In genomic region chr1:167617950-167618269, GRCh38 we compare ENCODE assay signal across 9 cellular contexts. TPM values are rescaled to one million over a fixed set of nuclear protein-coding genes. Genes with fewer than 3 reads are reported as not detected.
DNase-seq lines count a peak whose midpoint lies in the region; ATAC-seq and TF ChIP-seq lines count a peak whose summit lies in the region.
"Had no signal": no experiment of that assay in that cellular context is flagged by ENCODE, and none has a peak within 500 bp of the region (broad histone marks: within the 10 kb centered on the region; RNA-seq: fewer than 3 reads in every experiment).

No MANE protein-coding gene starts in this region.

- H3K4me3 Mint-ChIP-seq in activated CD8-positive, alpha-beta memory T cell treated with anti-CD3 and anti-CD28 coated beads, Interleukin-2, amount 10 ng/mL, durations not matched to agents 7 days and 5 days = no peak overlapping the region
- H3K4me3 Mint-ChIP-seq in T-cell = peak overlapping the region in 2 of 3 donors; percentile 11 to 79
- H3K4me3 Mint-ChIP-seq in stimulated activated effector memory CD8-positive, alpha-beta T cell treated with anti-CD3 and anti-CD28 coated beads, Interleukin-12 subunit alpha, Interleukin-12 subunit beta, amount 100 ng/mL, for 72 hours = peak overlapping the region; percentile 47

- H3K27me3 Mint-ChIP-seq in activated CD8-positive, alpha-beta memory T cell treated with anti-CD3 and anti-CD28 coated beads, Interleukin-2, amount 10 ng/mL, durations not matched to agents 7 days and 5 days = no peaks in the 10 kb centered on the region
- no peaks in the 10 kb centered on the region for H3K27me3 Mint-ChIP-seq in T-cell

- no peak for ATAC-seq in activated CD8-positive, alpha-beta memory T cell treated with anti-CD3 and anti-CD28 coated beads, Interleukin-2, amount 10 ng/mL, durations not matched to agents 7 days and 5 days
- peak in 1 of 4 experiments; percentile 10 for ATAC-seq in T-cell (replicated peaks in 1 of 4)
- no peak for ATAC-seq in stimulated activated effector memory CD8-positive, alpha-beta T cell treated with anti-CD3 and anti-CD28 coated beads, Interleukin-12 subunit alpha, Interleukin-12 subunit beta, amount 100 ng/mL, for 72 hours
- no peak for ATAC-seq in HG03571 (IDR thresholded peaks at IDR 0.05; ENCODE audit: unreplicated experiment)

- no peak for TF ChIP-seq CTCF in esophagus muscularis mucosa (IDR thresholded peaks at IDR 0.05)

- H3K36me3 ChIP-seq in esophagus muscularis mucosa = no peaks in the 10 kb centered on the region

- POLR2A ChIA-PET in T-cell (lab: Charles Lee) = no interaction called here

- peaks cover 14 to 29% (median 19%) of the 10 kb centered on the region in 4 donors for H3K4me1 ChIP-seq in esophagus muscularis mucosa

- no peaks in the 10 kb centered on the region for H3K9me3 Mint-ChIP-seq in activated CD8-positive, alpha-beta memory T cell treated with anti-CD3 and anti-CD28 coated beads, Interleukin-2, amount 10 ng/mL, durations not matched to agents 7 days and 5 days (ENCODE audit: low read depth)
- no peaks in the 10 kb centered on the region for H3K9me3 Mint-ChIP-seq in T-cell
- H3K9me3 Mint-ChIP-seq in stimulated activated effector memory CD8-positive, alpha-beta T cell treated with anti-CD3 and anti-CD28 coated beads, Interleukin-12 subunit alpha, Interleukin-12 subunit beta, amount 100 ng/mL, for 72 hours = no peaks in the 10 kb centered on the region

- intact Hi-C loops in esophagus muscularis mucosa (cut with DNase I) = no loop called here

- TF ChIP-seq EP300 in esophagus muscularis mucosa (IDR thresholded peaks at IDR 0.05) = no peak

- DNase-seq in activated CD8-positive, alpha-beta memory T cell treated with anti-CD3 and anti-CD28 coated beads, Interleukin-2, amount 10 ng/mL, durations not matched to agents 7 days and 5 days = peak; percentile 23
- no peak for DNase-seq in activated CD8-positive, alpha-beta memory T cell treated with anti-CD3 and anti-CD28 coated beads, Interleukin-2, amount 50 U/mL, for 48 hours
- no peak for DNase-seq in T-cell
- DNase-seq in esophagus muscularis mucosa (ENCODE audit: extremely low spot score) = no peak
- no peak for DNase-seq in stimulated activated effector memory CD8-positive, alpha-beta T cell treated with anti-CD3 and anti-CD28 coated beads, Interleukin-12 subunit alpha, Interleukin-12 subunit beta, amount 100 ng/mL, for 72 hours (ENCODE audit: low spot score in 2 of 2)
- DNase-seq in DMS79 treated with DMSO at 0.1 percent for 48 hours (lab: John Stamatoyannopoulos, UW) = no peak
- DNase-seq in T1000 (lab: John Stamatoyannopoulos, UW) = no peak
- DNase-seq: NCI-H146 had no signal

- H3K9me3 ChIP-seq in esophagus muscularis mucosa = no peaks in the 10 kb centered on the region

- TF ChIP-seq POLR2A in esophagus muscularis mucosa (IDR thresholded peaks at IDR 0.05; ENCODE audit: low read depth) = no peak

- H3K27ac ChIP-seq in esophagus muscularis mucosa (replicated peaks in 1 of 4) = peak overlapping the region; percentile 32 to 66 (median 41)

- no peak overlapping the region for H3K4me3 ChIP-seq in esophagus muscularis mucosa

- peaks cover 45% of the 10 kb centered on the region for H3K4me1 Mint-ChIP-seq in activated CD8-positive, alpha-beta memory T cell treated with anti-CD3 and anti-CD28 coated beads, Interleukin-2, amount 10 ng/mL, durations not matched to agents 7 days and 5 days
- peaks cover 64 to 75% (median 69%) of the 10 kb centered on the region in 3 donors for H3K4me1 Mint-ChIP-seq in T-cell
- H3K4me1 Mint-ChIP-seq in stimulated activated effector memory CD8-positive, alpha-beta T cell treated with anti-CD3 and anti-CD28 coated beads, Interleukin-12 subunit alpha, Interleukin-12 subunit beta, amount 100 ng/mL, for 72 hours = peaks cover 33% of the 10 kb centered on the region

- CTCF ChIA-PET in activated CD8-positive, alpha-beta memory T cell treated with anti-CD3 and anti-CD28 coated beads, Interleukin-2, amount 10 ng/mL, durations not matched to agents 7 days and 5 days (lab: Charles Lee) = interaction anchor here (1.2 to 5.4 kb wide), 5 partner anchors 12 to 96 kb away, joined by 5 to 46 read pairs (median 14); partner anchors contain the start of gene RCSD1
- CTCF ChIA-PET in T-cell (lab: Charles Lee) = interaction anchor here in 1 of 2 donors (1.9 kb wide), 1 partner anchor 17 kb away, joined by 7 read pairs; no protein-coding TSS in a partner anchor

- peak overlapping the region; percentile 89 for H3K27ac Mint-ChIP-seq in activated CD8-positive, alpha-beta memory T cell treated with anti-CD3 and anti-CD28 coated beads, Interleukin-2, amount 10 ng/mL, durations not matched to agents 7 days and 5 days
- peak overlapping the region; percentile 94 to 96 for H3K27ac Mint-ChIP-seq in T-cell
- peak overlapping the region; percentile 43 for H3K27ac Mint-ChIP-seq in stimulated activated effector memory CD8-positive, alpha-beta T cell treated with anti-CD3 and anti-CD28 coated beads, Interleukin-12 subunit alpha, Interleukin-12 subunit beta, amount 100 ng/mL, for 72 hours

- no peaks in the 10 kb centered on the region for H3K27me3 ChIP-seq in esophagus muscularis mucosa

- WGBS in esophagus muscularis mucosa = 62% methylated on average over 4 of the region's 4 CpGs

- peaks cover 22% of the 10 kb centered on the region for H3K36me3 Mint-ChIP-seq in activated CD8-positive, alpha-beta memory T cell treated with anti-CD3 and anti-CD28 coated beads, Interleukin-2, amount 10 ng/mL, durations not matched to agents 7 days and 5 days
- H3K36me3 Mint-ChIP-seq in T-cell = no peaks in the 10 kb centered on the region
- no peaks in the 10 kb centered on the region for H3K36me3 Mint-ChIP-seq in stimulated activated effector memory CD8-positive, alpha-beta T cell treated with anti-CD3 and anti-CD28 coated beads, Interleukin-12 subunit alpha, Interleukin-12 subunit beta, amount 100 ng/mL, for 72 hours

RNA-seq across cellular contexts. Expression of gene RCSD1, which starts 12.1 kb away (rescaled TPM):
- total RNA-seq in activated CD8-positive, alpha-beta memory T cell treated with anti-CD3 and anti-CD28 coated beads, Interleukin-2, amount 10 ng/mL, durations not matched to agents 7 days and 5 days = 100 to 1,000 TPM; 121 to 129 TPM
- total RNA-seq in T-cell = 100 to 1,000 TPM; 101 to 126 (median 107) TPM
- total RNA-seq in esophagus muscularis mucosa = 10 to 100 TPM; 16.8 to 19.0 (median 18.5) TPM

Comparison
In these comparisons a context has a peak if more than half of its experiments do, and no peak if none do; other contexts are left out.
1. H3K27ac Mint-ChIP-seq: peak in every context shown above with its lines; median percentile 95 in T-cell; 89 in activated CD8-positive, alpha-beta memory T cell treated with anti-CD3 and anti-CD28 coated beads, Interleukin-2, amount 10 ng/mL, durations not matched to agents 7 days and 5 days; 43 in stimulated activated effector memory CD8-positive, alpha-beta T cell treated with anti-CD3 and anti-CD28 coated beads, Interleukin-12 subunit alpha, Interleukin-12 subunit beta, amount 100 ng/mL, for 72 hours.
2. RNA of gene RCSD1, which starts 12.1 kb away (total RNA-seq): 121 to 129 TPM in activated CD8-positive, alpha-beta memory T cell treated with anti-CD3 and anti-CD28 coated beads, Interleukin-2, amount 10 ng/mL, durations not matched to agents 7 days and 5 days and 101 to 126 TPM in T-cell; 16.8 to 19.0 TPM in esophagus muscularis mucosa; every median in the first group is over 4 times any median in the second.